2 cellular contexts compared by ENCODE assay signal in the genomic region with DNA sequence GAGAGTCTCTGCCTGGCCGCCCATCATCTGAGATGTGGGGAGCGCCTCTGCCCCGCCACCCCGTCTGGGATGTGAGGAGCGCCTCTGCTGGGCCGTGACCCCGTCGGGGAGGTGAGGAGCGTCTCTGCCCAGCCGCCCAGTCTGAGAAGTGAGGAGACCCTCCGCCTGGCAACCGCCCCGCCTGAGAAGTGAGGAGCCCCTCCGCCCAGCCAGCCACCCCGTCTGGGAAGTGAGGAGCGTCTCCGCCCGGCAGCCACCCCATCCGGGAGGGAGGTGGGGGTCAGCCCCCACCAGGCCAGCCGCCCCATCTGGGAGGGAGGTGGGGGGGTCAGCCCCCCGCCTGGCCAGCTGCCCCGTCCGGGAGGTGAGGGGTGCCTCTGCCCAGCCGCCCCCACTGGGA. TPM values are rescaled to one million over a fixed set of nuclear protein-coding genes. Genes with fewer than 3 reads are reported as not detected.
DNase-seq lines count a peak whose midpoint lies in the region; TF ChIP-seq lines count a peak whose summit lies in the region.
"Not testable (repeated sequence)": the region's sequence is repeated elsewhere in the genome, so short reads cannot be mapped to it uniquely, and the experiment has no call there.

No MANE protein-coding gene starts in this region.

- not testable (repeated sequence) for H3K27ac ChIP-seq in spleen

- H3K9me3 ChIP-seq in spleen: not testable (repeated sequence)

- DNase-seq in posterior vena cava (ENCODE audit: low spot score): peak; percentile 72
- peak; percentile 59 for DNase-seq in spleen

- H3K4me3 ChIP-seq in spleen: not testable (repeated sequence)

- H3K36me3 ChIP-seq in spleen: peaks cover 0 to 70% (median 3%) of the 10 kb centered on the region in 6 donors

- not testable (repeated sequence) for H3K27me3 ChIP-seq in spleen (replicated peaks in 1 of 7)

- not testable (repeated sequence) for TF ChIP-seq POLR2A in spleen (IDR thresholded peaks at IDR 0.05)

- TF ChIP-seq CTCF in spleen (IDR thresholded peaks at IDR 0.05 in 8 of 11, conservative IDR thresholded peaks at IDR 0.05 in 3 of 11): not testable (repeated sequence)

- intact Hi-C loops in posterior vena cava (cut with DNase I); spleen (cut with DNase I; ENCODE audit: low total_unique reads): not testable (repeated sequence)

- WGBS in spleen, 5 donors: 85 to 96% (median 90%) methylated on average over 7 to 23 of the region's 24 CpGs; no CpG with 5 or more reads in 1 of the 5 donors

- H3K4me1 ChIP-seq in spleen: not testable (repeated sequence)

RNA-seq across cellular contexts. Expression of gene RRAGB, which starts 30.9 kb away (rescaled TPM):
- total RNA-seq in posterior vena cava: 10 to 100 TPM; 16.6 to 19.3 TPM
- 10 to 100 TPM; 16.8 to 26.7 (median 17.8) TPM for total RNA-seq in spleen
- polyA plus RNA-seq in spleen: 10 to 100 TPM; 16.0 to 30.7 (median 20.3) TPM
